8 cellular contexts compared by ENCODE assay signal in the genomic region with DNA sequence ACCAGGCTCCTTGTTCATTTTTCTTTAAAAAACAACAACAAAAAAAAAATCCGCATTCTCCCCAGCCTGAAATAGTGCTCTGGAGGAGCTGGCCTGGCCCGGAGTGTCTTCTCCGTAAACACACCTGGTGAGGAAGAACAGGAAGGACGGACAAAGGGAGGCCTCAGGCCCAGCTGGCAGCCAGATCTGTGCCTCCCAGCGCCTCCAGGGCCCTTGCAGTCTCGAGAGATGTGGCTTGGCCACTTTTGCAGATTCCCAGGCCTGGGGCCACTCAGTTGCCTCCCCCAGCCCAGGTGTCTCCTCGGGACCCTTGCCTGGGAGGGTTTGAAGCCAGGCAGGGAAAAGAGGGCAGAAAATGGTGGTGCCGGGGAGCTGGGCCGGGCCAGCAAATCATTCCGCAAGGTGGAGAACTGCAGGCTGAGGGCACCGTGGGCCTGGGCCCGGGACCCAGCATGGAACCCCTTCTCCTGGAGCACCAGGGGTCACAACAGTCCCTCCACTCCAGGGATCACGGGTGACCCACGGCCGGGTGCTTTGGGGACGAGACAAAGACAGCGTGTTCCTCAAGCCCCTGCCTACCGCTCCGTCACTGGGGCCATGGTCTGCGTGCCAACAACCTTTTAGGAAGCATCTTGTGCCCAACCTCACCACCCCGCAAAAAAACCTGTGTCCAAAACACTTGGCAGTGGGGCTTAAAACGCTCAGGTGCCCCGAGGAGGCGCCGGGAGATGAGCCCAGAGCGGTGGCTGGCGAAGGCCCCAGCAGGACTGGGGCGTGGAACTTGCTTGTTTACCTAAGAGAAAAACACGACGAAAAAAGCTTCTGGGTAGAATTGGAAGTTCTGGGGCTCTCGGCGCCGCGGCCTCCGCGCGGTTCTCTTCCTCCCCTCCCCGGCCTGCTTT.
DNase-seq lines count a peak whose midpoint lies in the region; ATAC-seq and TF ChIP-seq lines count a peak whose summit lies in the region.

No MANE protein-coding gene starts in this region.

- CTCF ChIA-PET in activated CD4-positive, alpha-beta memory T cell treated with anti-CD3 and anti-CD28 coated beads, Interleukin-2, amount 10 ng/mL, durations not matched to agents 7 days and 5 days (lab: Charles Lee) = interaction anchor here (1.4 kb wide), 1 partner anchor 10 kb away, joined by 3 read pairs; no protein-coding TSS in a partner anchor

- peaks cover 1% of the 10 kb centered on the region for H3K27me3 Mint-ChIP-seq in activated CD4-positive, alpha-beta memory T cell treated with anti-CD3 and anti-CD28 coated beads, Interleukin-2, amount 10 ng/mL, durations not matched to agents 7 days and 5 days
- peaks cover 78% of the 10 kb centered on the region for H3K27me3 Mint-ChIP-seq in neural crest cell (ENCODE audit: low read depth)

- H3K4me1 Mint-ChIP-seq in activated CD4-positive, alpha-beta memory T cell treated with anti-CD3 and anti-CD28 coated beads, Interleukin-2, amount 10 ng/mL, durations not matched to agents 7 days and 5 days = peaks cover 18% of the 10 kb centered on the region
- no peaks in the 10 kb centered on the region for H3K4me1 Mint-ChIP-seq in neural crest cell

- POLR2A ChIA-PET in activated CD4-positive, alpha-beta memory T cell treated with anti-CD3 and anti-CD28 coated beads, Interleukin-2, amount 10 ng/mL, durations not matched to agents 7 days and 5 days (lab: Charles Lee) = interaction anchor here (1.1 to 3.9 kb wide), 5 partner anchors 8 to 252 kb away, joined by 3 to 27 read pairs (median 9); a partner anchor contains a TSS

- ATAC-seq in HG03439 (IDR thresholded peaks at IDR 0.05; ENCODE audit: unreplicated experiment) (no peak), GM21717 (IDR thresholded peaks at IDR 0.05; ENCODE audit: unreplicated experiment) (no peak)

- no peaks in the 10 kb centered on the region for H3K9me3 Mint-ChIP-seq in activated CD4-positive, alpha-beta memory T cell treated with anti-CD3 and anti-CD28 coated beads, Interleukin-2, amount 10 ng/mL, durations not matched to agents 7 days and 5 days
- no peaks in the 10 kb centered on the region for H3K9me3 Mint-ChIP-seq in neural crest cell

- no peak for TF ChIP-seq CTCF in neural crest cell (conservative IDR thresholded peaks at IDR 0.05)

- no peaks in the 10 kb centered on the region for H3K36me3 Mint-ChIP-seq in activated CD4-positive, alpha-beta memory T cell treated with anti-CD3 and anti-CD28 coated beads, Interleukin-2, amount 10 ng/mL, durations not matched to agents 7 days and 5 days (ENCODE audit: low read depth)
- no peaks in the 10 kb centered on the region for H3K36me3 Mint-ChIP-seq in neural crest cell (ENCODE audit: low read depth)

- peak overlapping the region; percentile 49 for H3K27ac Mint-ChIP-seq in activated CD4-positive, alpha-beta memory T cell treated with anti-CD3 and anti-CD28 coated beads, Interleukin-2, amount 10 ng/mL, durations not matched to agents 7 days and 5 days
- H3K27ac Mint-ChIP-seq in neural crest cell (ENCODE audit: unreplicated experiment) = no peak overlapping the region

- H3K4me3 Mint-ChIP-seq in activated CD4-positive, alpha-beta memory T cell treated with anti-CD3 and anti-CD28 coated beads, Interleukin-2, amount 10 ng/mL, durations not matched to agents 7 days and 5 days = peak overlapping the region; percentile 77
- peak overlapping the region; percentile 49 for H3K4me3 Mint-ChIP-seq in neural crest cell

- peak; percentile 62 for DNase-seq in NOMO-1 treated with dmso at 0.1 percent for 144 hours (lab: John Stamatoyannopoulos, UW; ENCODE audit: unreplicated experiment)
- no peak for DNase-seq in NOMO-1 treated with DMSO at 0.1 percent for 48 hours (lab: John Stamatoyannopoulos, UW; ENCODE audit: unreplicated experiment)
- peak; percentile 48 for DNase-seq in activated CD4-positive, alpha-beta memory T cell treated with anti-CD3 and anti-CD28 coated beads, Interleukin-2, amount 10 ng/mL, durations not matched to agents 7 days and 5 days
- DNase-seq in fibroblast of peridontal ligament (ENCODE audit: extremely low read depth) = peak; percentile 38
- DNase-seq in neural crest cell (ENCODE audit: low read depth, low spot score) = no peak
- DNase-seq in AG08396 (ENCODE audit: low spot score) = no peak

Comparison
In these comparisons a context has a peak if more than half of its experiments do, and no peak if none do; other contexts are left out.
1. DNase-seq: peak in NOMO-1 treated with dmso at 0.1 percent for 144 hours (single experiment), activated CD4-positive, alpha-beta memory T cell treated with anti-CD3 and anti-CD28 coated beads, Interleukin-2, amount 10 ng/mL, durations not matched to agents 7 days and 5 days (single experiment) and fibroblast of peridontal ligament (single experiment); none in NOMO-1 treated with DMSO at 0.1 percent for 48 hours (single experiment), neural crest cell (single experiment) and AG08396 (single experiment).